ENCODE assay signal across 17 cellular contexts in genomic region chr9:120980951-120981350, GRCh38. TPM values are rescaled to one million over a fixed set of nuclear protein-coding genes. Genes with fewer than 3 reads are reported as not detected.
DNase-seq lines count a peak whose midpoint lies in the region; ATAC-seq and TF ChIP-seq lines count a peak whose summit lies in the region.
"Had no signal": no experiment of that assay in that cellular context is flagged by ENCODE, and none has a peak within 500 bp of the region (broad histone marks: within the 10 kb centered on the region; RNA-seq: fewer than 3 reads in every experiment).

No MANE protein-coding gene starts in this region.

- no peak overlapping the region for H3K9ac ChIP-seq in mesendoderm (ENCODE audit: low read length)
- H3K9ac ChIP-seq: SK-N-SH had no signal

- H3K4me3 ChIP-seq in GM23338 (no peak overlapping the region), mesendoderm (ENCODE audit: low read length) (no peak overlapping the region)
- H3K4me3 ChIP-seq: PC-9 had no signal

- no peak overlapping the region for H3K4me3 Mint-ChIP-seq in GM23338
- H3K4me3 Mint-ChIP-seq in activated naive CD8-positive, alpha-beta T cell treated with anti-CD3 and anti-CD28 coated beads, Interleukin-2, amount 50 U/mL, for 24 hours = no peak overlapping the region
- H3K4me3 Mint-ChIP-seq: CD8-positive, alpha-beta T cell; T-helper 1 cell treated with Interleukin-12 subunit alpha and Interleukin-12 subunit beta and Interleukin-4 antibody, amounts not matched to agents 30 μg/mL and 1 μg/mL, for 36 hours had no signal

- no peak overlapping the region for H2BK5ac ChIP-seq in mesendoderm (ENCODE audit: low read length)

- H2AK5ac ChIP-seq in mesendoderm (ENCODE audit: low read length) = no peak overlapping the region

- no peak overlapping the region for H3K18ac ChIP-seq in mesendoderm (ENCODE audit: low read length)

- TF ChIP-seq CTCF in GM23338 (conservative IDR thresholded peaks at IDR 0.05; ENCODE audit: low read depth in 2 of 2) (peak; percentile 16 to 19; a peak in 1 of 4 replicates), VCaP (conservative IDR thresholded peaks at IDR 0.05) (no peak)

- no peak overlapping the region for H3K23ac ChIP-seq in mesendoderm (ENCODE audit: low read length)

- H3K4me1 Mint-ChIP-seq in GM23338 = peaks cover 5% of the 10 kb centered on the region; the same call in 1 of the 3 replicates
- H3K4me1 Mint-ChIP-seq in activated naive CD8-positive, alpha-beta T cell treated with anti-CD3 and anti-CD28 coated beads, Interleukin-2, amount 50 U/mL, for 24 hours = no peaks in the 10 kb centered on the region

- no peaks in the 10 kb centered on the region for H3F3A ChIP-seq in GM23338 (replicated peaks; ENCODE audit: low read depth)

- no peak overlapping the region for H4K8ac ChIP-seq in mesendoderm (ENCODE audit: low read depth, low read length)

- H2AFZ ChIP-seq in GM23338 = peak overlapping the region; percentile 85
- H2AFZ ChIP-seq: PC-9 had no signal

- no peaks in the 10 kb centered on the region for H3K9me2 ChIP-seq in GM23338 (ENCODE audit: insufficient read depth)
- H3K9me2 ChIP-seq: SK-N-SH had no signal

- H3K79me2 ChIP-seq in GM23338 (replicated peaks; ENCODE audit: insufficient read depth) (no peaks in the 10 kb centered on the region), mesendoderm (ENCODE audit: control insufficient read depth, insufficient read depth, low read length) (no peaks in the 10 kb centered on the region)

- H3K9me3 Mint-ChIP-seq in GM23338 = no peaks in the 10 kb centered on the region
- no peaks in the 10 kb centered on the region for H3K9me3 Mint-ChIP-seq in activated naive CD8-positive, alpha-beta T cell treated with anti-CD3 and anti-CD28 coated beads, Interleukin-2, amount 50 U/mL, for 24 hours
- H3K9me3 Mint-ChIP-seq: CD8-positive, alpha-beta T cell; T-helper 1 cell treated with Interleukin-12 subunit alpha and Interleukin-12 subunit beta and Interleukin-4 antibody, amounts not matched to agents 30 μg/mL and 1 μg/mL, for 36 hours had no signal

- ATAC-seq in GM23338 = peak; percentile 90
- ATAC-seq in activated naive CD8-positive, alpha-beta T cell treated with anti-CD3 and anti-CD28 coated beads, Interleukin-2, amount 50 U/mL, for 24 hours = no peak
- ATAC-seq in HG03196 (IDR thresholded peaks at IDR 0.05; ENCODE audit: unreplicated experiment) = no peak

- H3K27ac Mint-ChIP-seq in GM23338 = no peak overlapping the region
- H3K27ac Mint-ChIP-seq in activated naive CD8-positive, alpha-beta T cell treated with anti-CD3 and anti-CD28 coated beads, Interleukin-2, amount 50 U/mL, for 24 hours = no peak overlapping the region
- H3K27ac Mint-ChIP-seq: CD8-positive, alpha-beta T cell; T-helper 1 cell treated with Interleukin-12 subunit alpha and Interleukin-12 subunit beta and Interleukin-4 antibody, amounts not matched to agents 30 μg/mL and 1 μg/mL, for 36 hours had no signal

- H3K4me1 ChIP-seq in GM23338 (ENCODE audit: insufficient read depth) = no peaks in the 10 kb centered on the region
- H3K4me1 ChIP-seq in mesendoderm (ENCODE audit: control insufficient read depth, low read depth, low read length) = no peaks in the 10 kb centered on the region
- H3K4me1 ChIP-seq: BE2C had no signal

- no peaks in the 10 kb centered on the region for H3K36me3 ChIP-seq in GM23338 (ENCODE audit: insufficient read depth)
- no peaks in the 10 kb centered on the region for H3K36me3 ChIP-seq in mesendoderm (ENCODE audit: control insufficient read depth, insufficient read depth, low read length)
- H3K36me3 ChIP-seq: BE2C had no signal

- DNase-seq in GM23338 (ENCODE audit: low spot score) = peak; percentile 65
- peak; percentile 16 for DNase-seq in NAMALWA (ENCODE audit: low spot score)
- peak; percentile 37 for DNase-seq in mesendoderm
- DNase-seq in activated naive CD8-positive, alpha-beta T cell treated with anti-CD3 and anti-CD28 coated beads, Interleukin-2, amount 50 U/mL, for 24 hours = no peak
- DNase-seq in NOMO-1 treated with DMSO at 0.1 percent for 48 hours (lab: John Stamatoyannopoulos, UW; ENCODE audit: unreplicated experiment) = no peak
- DNase-seq: BE2C; CD8-positive, alpha-beta T cell; DMS79 treated with DMSO at 0.1 percent for 48 hours; GF-D8; NCI-H1092; NCI-H2107; NCI-H226; PC-9 had no signal

- H3K56ac ChIP-seq in mesendoderm (ENCODE audit: low read length) = no peak overlapping the region

- no peaks in the 10 kb centered on the region for H4K20me1 ChIP-seq in GM23338 (replicated peaks; ENCODE audit: insufficient read depth)

- H3K27me3 ChIP-seq in GM23338 (ENCODE audit: insufficient read depth) = no peaks in the 10 kb centered on the region
- no peaks in the 10 kb centered on the region for H3K27me3 ChIP-seq in mesendoderm (ENCODE audit: insufficient read depth, low read length, poor library complexity)
- H3K27me3 ChIP-seq: BE2C had no signal

- H3K4me2 ChIP-seq in GM23338 (no peak overlapping the region), mesendoderm (ENCODE audit: low read length) (no peak overlapping the region)
- H3K4me2 ChIP-seq: PC-9, SK-N-SH had no signal

- H3K36me3 Mint-ChIP-seq in GM23338 (ENCODE audit: low read depth) = no peaks in the 10 kb centered on the region
- H3K36me3 Mint-ChIP-seq in activated naive CD8-positive, alpha-beta T cell treated with anti-CD3 and anti-CD28 coated beads, Interleukin-2, amount 50 U/mL, for 24 hours (ENCODE audit: low read depth) = no peaks in the 10 kb centered on the region
- H3K36me3 Mint-ChIP-seq: CD8-positive, alpha-beta T cell had no signal

- WGBS in mesendoderm (ENCODE audit: extremely low coverage, insufficient coverage, low lambda C conversion rate) = no CpG with 5 or more reads among the region's 3 CpGs

- no peak overlapping the region for H2BK120ac ChIP-seq in mesendoderm (ENCODE audit: low read depth, low read length)

- H3K79me1 ChIP-seq in mesendoderm (ENCODE audit: low read length) = no peaks in the 10 kb centered on the region

- no peak overlapping the region for H3K4ac ChIP-seq in mesendoderm (ENCODE audit: low read depth, low read length)

- H3K27ac ChIP-seq in GM23338 (ENCODE audit: low read depth) = no peak overlapping the region
- H3K27ac ChIP-seq in VCaP = peak overlapping the region; percentile 84; the same call in 1 of the 2 replicates
- no peak overlapping the region for H3K27ac ChIP-seq in mesendoderm (ENCODE audit: low read depth, low read length)
- H3K27ac ChIP-seq: PC-9 had no signal

- no peak overlapping the region for H2BK15ac ChIP-seq in mesendoderm (replicated peaks; ENCODE audit: low read depth)

- peaks cover 6% of the 10 kb centered on the region for H3K27me3 Mint-ChIP-seq in GM23338 (ENCODE audit: insufficient read depth, low read depth, poor library complexity)
- H3K27me3 Mint-ChIP-seq in activated naive CD8-positive, alpha-beta T cell treated with anti-CD3 and anti-CD28 coated beads, Interleukin-2, amount 50 U/mL, for 24 hours = no peaks in the 10 kb centered on the region

- H4K5ac ChIP-seq in mesendoderm (ENCODE audit: low read length) = no peak overlapping the region

TF ChIP-seq in GM23338, 12 proteins besides CTCF, POLR2A, EP300 and RAD21 (continues in another document):
- TF ChIP-seq STAT1 (IDR thresholded peaks at IDR 0.05; ENCODE audit: unreplicated experiment) (no peak), ETS1 (IDR thresholded peaks at IDR 0.05) (no peak), CREB1 (CRISPR knock-in tag; IDR thresholded peaks at IDR 0.05; ENCODE audit: low read depth) (no peak), EZH2 (IDR thresholded peaks at IDR 0.05; ENCODE audit: low read depth, unreplicated experiment) (no peak), ZNF114 (CRISPR knock-in tag; IDR thresholded peaks at IDR 0.05) (no peak), REST (IDR thresholded peaks at IDR 0.05; ENCODE audit: unreplicated experiment) (no peak)

RNA-seq across cellular contexts. Expression of gene TRAF1, which starts 54.4 kb away (rescaled TPM):
- 1.0 and 1.4 TPM in 2 replicates for total RNA-seq in GM23338 (2014; rRNA removed; shearing (Covaris generic))
- 0.39 and 0.63 TPM in 2 replicates for polyA plus RNA-seq in GM23338 (2016; fragmentation: Nextera tagmentation; extraction: Ambion mirVana)
- 0.29 TPM for polyA plus RNA-seq in mesendoderm (2013, experiment 1 of 2)
- 0.27 TPM for polyA plus RNA-seq in mesendoderm (2013, experiment 2 of 2)

Comparison
In these comparisons a context has a peak if more than half of its experiments do, and no peak if none do; other contexts are left out.
1. DNase-seq: peak in GM23338 (single experiment), NAMALWA (single experiment) and mesendoderm (single experiment); none in activated naive CD8-positive, alpha-beta T cell treated with anti-CD3 and anti-CD28 coated beads, Interleukin-2, amount 50 U/mL, for 24 hours (single experiment) and NOMO-1 treated with DMSO at 0.1 percent for 48 hours (single experiment).